ENCODE assay signal across 1 cellular context in genomic region chr19:41936416-41936850, GRCh38.
TF ChIP-seq lines count a peak whose summit lies in the region.

No MANE protein-coding gene starts in this region.

TF ChIP-seq in GM12878, 131 proteins besides CTCF, POLR2A, EP300 and RAD21:
- TF ChIP-seq ZNF24 (IDR thresholded peaks at IDR 0.05), result no peak
- TF ChIP-seq BCL3 (IDR thresholded peaks at IDR 0.05; ENCODE audit: borderline replicate concordance, insufficient read depth, low read depth, low read length, poor library complexity, severe bottlenecking), result peak; percentile 29
